29 cellular contexts compared by ENCODE assay signal in genomic region chr17:80409626-80410025, GRCh38.
"Had no signal": no experiment of that assay in that cellular context is flagged by ENCODE, and none has a peak within 500 bp of the region (broad histone marks: within the 10 kb centered on the region; RNA-seq: fewer than 3 reads in every experiment).

No MANE protein-coding gene starts in this region.

- H3K36me3 Mint-ChIP-seq: naive thymus-derived CD8-positive, alpha-beta T cell; natural killer cell treated with Interleukin-12 subunit alpha and Interleukin-12 subunit beta and Interleukin-15 and Interleukin-18, amount 100 ng/mL, for 72 hours; stimulated activated memory B cell treated with anti-CD40 and anti-IgM and Interleukin-4, amounts not matched to agents 10 μg/mL and 1 μg/mL and 100 μg/mL, for 72 hours; type B pancreatic cell had no signal

- H3K27ac ChIP-seq: neutrophil, pancreas, psoas muscle, right lobe of liver, sigmoid colon, suprapubic skin, testis, tibial artery, transverse colon, upper lobe of right lung, uterus had no signal

- H3K9me3 ChIP-seq: neutrophil, pancreas, psoas muscle, right lobe of liver, sigmoid colon, suprapubic skin, testis, tibial artery, transverse colon, upper lobe of right lung, uterus had no signal

- H3K9me3 Mint-ChIP-seq: naive thymus-derived CD8-positive, alpha-beta T cell; natural killer cell treated with Interleukin-12 subunit alpha and Interleukin-12 subunit beta and Interleukin-15 and Interleukin-18, amount 100 ng/mL, for 72 hours; nephron progenitor cell; neural crest cell; stimulated activated memory B cell treated with anti-CD40 and anti-IgM and Interleukin-4, amounts not matched to agents 10 μg/mL and 1 μg/mL and 100 μg/mL, for 72 hours; stimulated activated naive CD8-positive, alpha-beta T cell treated with anti-CD3 and anti-CD28 coated beads, Interleukin-15, amount 100 ng/mL, for 72 hours; type B pancreatic cell had no signal

- FAIRE-seq: pancreas, small intestine had no signal

- H3K4me1 ChIP-seq: uterus had no signal

- H3K36me3 ChIP-seq: neutrophil, pancreas, right lobe of liver, sigmoid colon, suprapubic skin, tibial artery, transverse colon, upper lobe of right lung, uterus had no signal

- H3K27ac Mint-ChIP-seq: natural killer cell treated with Interleukin-12 subunit alpha and Interleukin-12 subunit beta and Interleukin-15 and Interleukin-18, amount 100 ng/mL, for 72 hours; nephron progenitor cell; progenitor cell of endocrine pancreas; stimulated activated memory B cell treated with anti-CD40 and anti-IgM and Interleukin-4, amounts not matched to agents 10 μg/mL and 1 μg/mL and 100 μg/mL, for 72 hours; stimulated activated naive CD8-positive, alpha-beta T cell treated with anti-CD3 and anti-CD28 coated beads, Interleukin-15, amount 100 ng/mL, for 72 hours; type B pancreatic cell had no signal

- H3K27me3 ChIP-seq: pancreas, right lobe of liver, sigmoid colon, suprapubic skin, testis, tibial artery, upper lobe of right lung, uterus had no signal

- DNase-seq: naive thymus-derived CD8-positive, alpha-beta T cell; nephron progenitor cell; nucleus accumbens; right cardiac atrium; sigmoid colon; small intestine; stimulated activated CD4-positive, alpha-beta T cell treated with anti-CD3 and anti-CD28 coated beads, Interleukin-1b, Interleukin-23, amount 100 ng/mL, for 48 hours; stimulated activated CD4-positive, alpha-beta T cell treated with anti-CD3 and anti-CD28 coated beads, Interleukin-4, amount 100 ng/mL, for 1 hour; stimulated activated CD4-positive, alpha-beta T cell treated with anti-CD3 and anti-CD28 coated beads, Interleukin-4, amount 100 ng/mL, for 4 hours; stimulated activated CD8-positive, alpha-beta memory T cell treated with anti-CD3 and anti-CD28 coated beads, Interleukin-4, amount 100 ng/mL, for 48 hours; stimulated activated naive CD4-positive, alpha-beta T cell; stimulated activated naive CD8-positive, alpha-beta T cell treated with anti-CD3 and anti-CD28 coated beads, Interleukin-15, amount 100 ng/mL, for 72 hours; substantia nigra; tibial artery; transverse colon; upper lobe of right lung; uterus had no signal

- H3K4me3 Mint-ChIP-seq: naive thymus-derived CD8-positive, alpha-beta T cell; natural killer cell treated with Interleukin-12 subunit alpha and Interleukin-12 subunit beta and Interleukin-15 and Interleukin-18, amount 100 ng/mL, for 72 hours; nephron progenitor cell; neural crest cell; stimulated activated memory B cell treated with anti-CD40 and anti-IgM and Interleukin-4, amounts not matched to agents 10 μg/mL and 1 μg/mL and 100 μg/mL, for 72 hours; stimulated activated naive CD8-positive, alpha-beta T cell treated with anti-CD3 and anti-CD28 coated beads, Interleukin-15, amount 100 ng/mL, for 72 hours; type B pancreatic cell had no signal

- ATAC-seq: naive thymus-derived CD8-positive, alpha-beta T cell; natural killer cell treated with Interleukin-12 subunit alpha and Interleukin-12 subunit beta and Interleukin-15 and Interleukin-18, amount 100 ng/mL, for 72 hours; psoas muscle; right cardiac atrium; stimulated activated memory B cell treated with anti-CD40 and anti-IgM and Interleukin-4, amounts not matched to agents 10 μg/mL and 1 μg/mL and 100 μg/mL, for 72 hours; stimulated activated naive CD8-positive, alpha-beta T cell treated with anti-CD3 and anti-CD28 coated beads, Interleukin-15, amount 100 ng/mL, for 72 hours; stimulated activated naive CD8-positive, alpha-beta T cell treated with anti-CD3 and anti-CD28 coated beads, Interleukin-15, Interleukin-2, amounts not matched to agents 100 U/mL and 50 U/mL, for 24 hours; upper lobe of right lung had no signal

- H3K4me3 ChIP-seq: pancreas, psoas muscle, right lobe of liver, sigmoid colon, suprapubic skin, testis, tibial artery, transverse colon, upper lobe of right lung, uterus had no signal
